30 cellular contexts compared by ENCODE assay signal in the genomic region with DNA sequence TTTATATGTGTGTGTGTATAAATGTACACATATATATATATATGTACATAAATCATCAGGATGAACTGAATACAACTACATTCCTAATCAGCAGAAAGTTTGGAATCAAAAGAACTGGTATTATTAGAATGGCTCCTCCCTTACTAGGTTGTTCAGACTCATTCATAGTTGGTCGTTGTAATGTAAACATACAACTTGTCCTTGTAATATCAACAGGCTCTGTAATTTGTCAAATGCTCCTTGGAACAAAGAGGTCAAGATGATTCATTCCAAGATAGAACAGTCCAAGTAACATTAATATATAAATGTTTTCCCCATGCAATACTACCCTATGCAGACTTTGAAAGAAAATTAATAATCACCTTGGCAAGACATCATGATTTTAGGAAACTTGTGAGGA.
"Had no signal": no experiment of that assay in that cellular context is flagged by ENCODE, and none has a peak within 500 bp of the region (broad histone marks: within the 10 kb centered on the region; RNA-seq: fewer than 3 reads in every experiment).

No MANE protein-coding gene starts in this region.

- H3K36me3 ChIP-seq: adrenal gland, ascending aorta, breast epithelium, colonic mucosa, esophagus muscularis mucosa, WERI-Rb-1 had no signal

- H3K9me3 ChIP-seq: adrenal gland, ascending aorta, breast epithelium, colonic mucosa, esophagus muscularis mucosa had no signal

- H3K4me3 ChIP-seq: adrenal gland, ascending aorta, breast epithelium, colonic mucosa, esophagus muscularis mucosa had no signal

- FAIRE-seq: endometrium, endothelial cell of umbilical vein, frontal cortex had no signal

- ATAC-seq: activated CD4-positive, CD25-positive, alpha-beta regulatory T cell treated with anti-CD3 and anti-CD28 coated beads, Interleukin-2, amount 50 U/mL, for 24 hours; activated CD8-positive, alpha-beta T cell treated with anti-CD3 and anti-CD28 coated beads for 36 hours; activated naive CD8-positive, alpha-beta T cell treated with anti-CD3 and anti-CD28 coated beads, Interleukin-2, amount 50 U/mL, for 24 hours; activated T-cell treated with anti-CD3 and anti-CD28 coated beads, Interleukin-2, amount 50 U/mL, for 4 hours; activated T-helper 17 cell treated with anti-CD3 and anti-CD28 coated beads, Interleukin-2, amount 50 U/mL, for 72 hours; T-helper 17 cell had no signal

- DNase-seq: activated B cell treated with CpG ODN at 0.5 μM for 24 hours; activated CD4-positive, alpha-beta T cell treated with anti-CD3 and anti-CD28 coated beads for 48 hours; activated CD4-positive, alpha-beta T cell treated with anti-CD3 and anti-CD28 coated beads, Interleukin-2, amount 50 U/mL, for 1 hour; activated CD4-positive, alpha-beta T cell treated with anti-CD3 and anti-CD28 coated beads, Interleukin-2, amount 50 U/mL, for 48 hours; activated CD8-positive, alpha-beta memory T cell treated with anti-CD3 and anti-CD28 coated beads for 24 hours; activated CD8-positive, alpha-beta T cell treated with anti-CD3 and anti-CD28 coated beads for 36 hours; activated effector memory CD4-positive, alpha-beta T cell treated with Interleukin-2 at 50 U/mL for 16 hours; activated gamma-delta T cell treated with Interleukin-2 at 50 U/mL for 16 hours; activated naive CD4-positive, alpha-beta T cell treated with Interleukin-2 at 50 U/mL for 16 hours; activated naive CD8-positive, alpha-beta T cell treated with anti-CD3 and anti-CD28 coated beads for 36 hours; activated naive CD8-positive, alpha-beta T cell treated with anti-CD3 and anti-CD28 coated beads, Interleukin-2, amount 50 U/mL, for 24 hours; activated T-cell treated with anti-CD3 and anti-CD28 coated beads, Interleukin-2, amount 50 U/mL, for 4 hours; adrenal gland; caudate nucleus; colonic mucosa; effector CD8-positive, alpha-beta T cell; foreskin fibroblast; head of caudate nucleus; T-helper 1 cell; T-helper 17 cell; T1000; WERI-Rb-1 had no signal

- H3K4me1 ChIP-seq: adrenal gland, ascending aorta, breast epithelium, colonic mucosa had no signal

- H3K27me3 ChIP-seq: adrenal gland, ascending aorta, breast epithelium, colonic mucosa, esophagus muscularis mucosa had no signal

- H3K27ac ChIP-seq: adrenal gland, ascending aorta, breast epithelium, colonic mucosa, esophagus muscularis mucosa, WERI-Rb-1 had no signal
